8 cellular contexts compared by ENCODE assay signal in genomic region chr18:43271593-43272432, GRCh38. TPM values are rescaled to one million over a fixed set of nuclear protein-coding genes. Genes with fewer than 3 reads are reported as not detected.
DNase-seq lines count a peak whose midpoint lies in the region; ATAC-seq, FAIRE-seq and TF ChIP-seq lines count a peak whose summit lies in the region.

No MANE protein-coding gene starts in this region.

- 25 to 36% (median 34%) methylated on average over 6 of the region's 6 CpGs for WGBS in spleen, 5 donors

- no peaks in the 10 kb centered on the region for H3K9me3 Mint-ChIP-seq in natural killer cell
- H3K9me3 Mint-ChIP-seq in natural killer cell treated with Interleukin-12 subunit alpha and Interleukin-12 subunit beta and Interleukin-15 and Interleukin-18, amount 100 ng/mL, for 72 hours: no peaks in the 10 kb centered on the region

- H3K4me3 ChIP-seq in LNCaP clone FGC (ENCODE audit: low read depth, low read length): no peak overlapping the region
- H3K4me3 ChIP-seq in spleen: no peak overlapping the region

- no peaks in the 10 kb centered on the region for H3K36me3 Mint-ChIP-seq in natural killer cell
- H3K36me3 Mint-ChIP-seq in natural killer cell treated with Interleukin-12 subunit alpha and Interleukin-12 subunit beta and Interleukin-15 and Interleukin-18, amount 100 ng/mL, for 72 hours: no peaks in the 10 kb centered on the region

- H3K27ac ChIP-seq in spleen: no peak overlapping the region

- TF ChIP-seq POLR2A in spleen (IDR thresholded peaks at IDR 0.05): no peak

- H3K4me1 Mint-ChIP-seq in natural killer cell: no peaks in the 10 kb centered on the region
- no peaks in the 10 kb centered on the region for H3K4me1 Mint-ChIP-seq in natural killer cell treated with Interleukin-12 subunit alpha and Interleukin-12 subunit beta and Interleukin-15 and Interleukin-18, amount 100 ng/mL, for 72 hours (ENCODE audit: low read depth in 2 of 2)

- no peak overlapping the region for H3K27ac Mint-ChIP-seq in natural killer cell
- H3K27ac Mint-ChIP-seq in natural killer cell treated with Interleukin-12 subunit alpha and Interleukin-12 subunit beta and Interleukin-15 and Interleukin-18, amount 100 ng/mL, for 72 hours: no peak overlapping the region

- peak; percentile 67 for TF ChIP-seq CTCF in natural killer cell (IDR thresholded peaks at IDR 0.05)
- TF ChIP-seq CTCF in LNCaP clone FGC (IDR thresholded peaks at IDR 0.05; ENCODE audit: control insufficient read depth, extremely low read depth, insufficient read depth): peak; percentile 64
- TF ChIP-seq CTCF in spleen (IDR thresholded peaks at IDR 0.05 in 8 of 11, conservative IDR thresholded peaks at IDR 0.05 in 3 of 11): peak; percentile 36 to 79 (median 64)

- intact Hi-C loops in natural killer cell (cut with micrococcal nuclease): loop anchor here (2.0 to 5.0 kb wide), 2 partner anchors 1157 to 1220 kb away; no protein-coding TSS in a partner anchor
- intact Hi-C loops in spleen (cut with DNase I; ENCODE audit: low total_unique reads): loop anchor here (5.0 kb wide), 1 partner anchor 675 kb away; no protein-coding TSS in a partner anchor
- intact Hi-C loops in posterior vena cava (cut with DNase I): no loop called here

- peak; percentile 85 for FAIRE-seq in TTC549 (lab: Jason Lieb, UNC)

- DNase-seq in natural killer cell (no peak), H4 (ENCODE audit: low spot score) (peak; percentile 12), LNCaP clone FGC (ENCODE audit: low read depth) (peak; percentile 53), glomerular endothelial cell (ENCODE audit: extremely low read depth, low read depth, low spot score) (peak; percentile 31), spleen (no peak), posterior vena cava (ENCODE audit: low spot score) (no peak)
- no peak for DNase-seq in natural killer cell treated with Interleukin-12 subunit alpha and Interleukin-12 subunit beta and Interleukin-15 and Interleukin-18, amount 100 ng/mL, for 72 hours (ENCODE audit: low spot score)

- no peaks in the 10 kb centered on the region for H3K4me1 ChIP-seq in spleen

- ATAC-seq in natural killer cell: no peak
- ATAC-seq in natural killer cell treated with Interleukin-12 subunit alpha and Interleukin-12 subunit beta and Interleukin-15 and Interleukin-18, amount 100 ng/mL, for 72 hours: no peak

- H3K9me3 ChIP-seq in spleen: no peaks in the 10 kb centered on the region

- H3K36me3 ChIP-seq in spleen: no peaks in the 10 kb centered on the region

- H3K4me3 Mint-ChIP-seq in natural killer cell: no peak overlapping the region
- no peak overlapping the region for H3K4me3 Mint-ChIP-seq in natural killer cell treated with Interleukin-12 subunit alpha and Interleukin-12 subunit beta and Interleukin-15 and Interleukin-18, amount 100 ng/mL, for 72 hours

- peaks cover 0 to 7% (median 0%) of the 10 kb centered on the region in 7 donors for H3K27me3 ChIP-seq in spleen (replicated peaks in 1 of 7)

- H3K27me3 Mint-ChIP-seq in natural killer cell (ENCODE audit: low read depth in 2 of 2): no peaks in the 10 kb centered on the region
- no peaks in the 10 kb centered on the region for H3K27me3 Mint-ChIP-seq in natural killer cell treated with Interleukin-12 subunit alpha and Interleukin-12 subunit beta and Interleukin-15 and Interleukin-18, amount 100 ng/mL, for 72 hours

RNA-seq across cellular contexts. Expression of gene SYT4, which starts 5.5 kb away (rescaled TPM):
- total RNA-seq in natural killer cell (not detected), glomerular endothelial cell (not detected in 2 replicates), spleen (not detected), posterior vena cava (not detected)
- not detected for total RNA-seq in natural killer cell treated with Interleukin-12 subunit alpha and Interleukin-12 subunit beta and Interleukin-15 and Interleukin-18, amount 100 ng/mL, for 72 hours
- 0.37 and 0.92 TPM in 2 replicates for total RNA-seq in H4 (2014; rRNA removed; shearing (Covaris generic))
- polyA plus RNA-seq in spleen: not detected

Comparison
In these comparisons a context has a peak if more than half of its experiments do, and no peak if none do; other contexts are left out.
1. DNase-seq: peak in H4 (single experiment), LNCaP clone FGC (single experiment) and glomerular endothelial cell (single experiment); none in natural killer cell (single experiment), natural killer cell treated with Interleukin-12 subunit alpha and Interleukin-12 subunit beta and Interleukin-15 and Interleukin-18, amount 100 ng/mL, for 72 hours (single experiment), spleen (single experiment) and posterior vena cava (single experiment).
2. intact Hi-C loops: an anchor here in natural killer cell (2.0 to 5.0 kb wide) and spleen (5.0 kb wide); none called in posterior vena cava.
3. Peak in every context shown above with its lines, with median percentiles within 50 percentile points of each other: CTCF ChIP-seq.